ENCODE assay signal across 1 cellular context in genomic region chr3:100396967-100397366, GRCh38.
A peak's percentile ranks its signal among the peaks of the same experiment; 100 is the strongest.
TF ChIP-seq lines count a peak whose summit lies in the region.

No MANE protein-coding gene starts in this region.

TF ChIP-seq in HepG2, 621 proteins besides CTCF, POLR2A, EP300 and RAD21:
- TF ChIP-seq CEBPG (CRISPR knock-in tag; IDR thresholded peaks at IDR 0.05) (peak; percentile 88), CEBPB (IDR thresholded peaks at IDR 0.05; ENCODE audit: borderline replicate concordance, low read depth, low read length) (peak; percentile 91), BCLAF1 (IDR thresholded peaks at IDR 0.05) (no peak)
